In the genomic region with DNA sequence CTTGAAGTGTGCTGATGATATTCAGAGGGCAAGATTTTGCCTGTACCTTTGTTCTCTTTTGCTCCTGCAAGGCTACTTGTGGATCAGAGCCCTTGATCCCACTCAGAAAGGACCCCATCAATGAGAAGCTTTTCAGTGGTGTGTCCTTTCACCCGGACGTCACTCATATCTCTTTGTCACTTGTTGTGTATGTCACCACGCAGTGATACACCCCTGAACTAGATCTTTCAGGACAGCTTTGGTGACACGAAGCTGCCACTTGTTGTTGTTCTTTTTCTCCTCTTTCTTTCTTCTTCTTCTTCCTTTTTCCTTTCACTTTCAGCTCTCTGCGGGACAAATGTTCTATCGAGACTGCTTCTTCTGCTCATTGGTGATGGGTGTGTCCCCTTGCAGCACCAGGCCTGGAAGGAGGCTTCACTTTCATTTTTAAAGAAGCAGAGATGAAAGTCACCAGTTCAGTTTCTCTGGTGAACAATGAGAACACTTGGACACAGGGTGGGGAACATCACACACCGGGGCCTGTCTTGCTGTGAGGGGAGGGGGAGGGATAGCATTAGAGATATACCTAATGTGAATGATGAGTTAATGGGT, we compare ENCODE assay signal across 9 cellular contexts.
DNase-seq lines count a peak whose midpoint lies in the region; ATAC-seq and TF ChIP-seq lines count a peak whose summit lies in the region.
"Had no signal": no experiment of that assay in that cellular context is flagged by ENCODE, and none has a peak within 500 bp of the region (broad histone marks: within the 10 kb centered on the region; RNA-seq: fewer than 3 reads in every experiment).

No MANE protein-coding gene starts in this region.

- no peak for TF ChIP-seq POLR2A in sigmoid colon (IDR thresholded peaks at IDR 0.05)

- no peak for TF ChIP-seq EP300 in sigmoid colon (IDR thresholded peaks at IDR 0.05)

- H3K4me3 Mint-ChIP-seq in CD8-positive, alpha-beta T cell, result peak overlapping the region; percentile 78
- H3K4me3 Mint-ChIP-seq in activated naive CD8-positive, alpha-beta T cell treated with anti-CD3 and anti-CD28 coated beads for 36 hours, result peak overlapping the region; percentile 72
- no peak overlapping the region for H3K4me3 Mint-ChIP-seq in nephron progenitor cell

- no peaks in the 10 kb centered on the region for H3K36me3 ChIP-seq in CD8-positive, alpha-beta T cell (ENCODE audit: insufficient read depth, low read length)
- no peaks in the 10 kb centered on the region for H3K36me3 ChIP-seq in sigmoid colon
- H3K36me3 ChIP-seq: cardiac muscle cell had no signal

- peak overlapping the region; percentile 98 for H3K27ac Mint-ChIP-seq in CD8-positive, alpha-beta T cell
- peak overlapping the region; percentile 97 for H3K27ac Mint-ChIP-seq in activated naive CD8-positive, alpha-beta T cell treated with anti-CD3 and anti-CD28 coated beads for 36 hours
- peak overlapping the region; percentile 85 for H3K27ac Mint-ChIP-seq in nephron progenitor cell

- H3K4me3 ChIP-seq in CD8-positive, alpha-beta T cell (ENCODE audit: low read depth, low read length), result peak overlapping the region; percentile 34
- H3K4me3 ChIP-seq in sigmoid colon, result no peak overlapping the region
- H3K4me3 ChIP-seq: cardiac muscle cell had no signal

- no peak for TF ChIP-seq CTCF in CD8-positive, alpha-beta T cell (IDR thresholded peaks at IDR 0.05)
- TF ChIP-seq CTCF in nephron progenitor cell (IDR thresholded peaks at IDR 0.05) (no peak), sigmoid colon (IDR thresholded peaks at IDR 0.05) (no peak)

- ATAC-seq in CD8-positive, alpha-beta T cell, result peak; percentile 61
- ATAC-seq in GM19463 (IDR thresholded peaks at IDR 0.05; ENCODE audit: unreplicated experiment), result peak; percentile 84
- peak; percentile 86 for ATAC-seq in HG03469 (IDR thresholded peaks at IDR 0.05; ENCODE audit: unreplicated experiment)

- POLR2A ChIA-PET in CD8-positive, alpha-beta T cell (lab: Charles Lee), result no interaction called here

- no peaks in the 10 kb centered on the region for H3K27me3 ChIP-seq in CD8-positive, alpha-beta T cell (ENCODE audit: insufficient read depth, low read length)
- H3K27me3 ChIP-seq in sigmoid colon, result no peaks in the 10 kb centered on the region
- H3K27me3 ChIP-seq: cardiac muscle cell had no signal

- peak overlapping the region; percentile 57 for H3K27ac ChIP-seq in CD8-positive, alpha-beta T cell (ENCODE audit: low read depth, low read length)
- peak overlapping the region in 1 of 4 donors; percentile 11 for H3K27ac ChIP-seq in sigmoid colon
- H3K27ac ChIP-seq: cardiac muscle cell had no signal

- CTCF ChIA-PET in CD8-positive, alpha-beta T cell (lab: Charles Lee), result interaction anchor here (0.7 kb wide), 1 partner anchor 166 kb away, joined by 4 read pairs; no protein-coding TSS in a partner anchor

- H3K27me3 Mint-ChIP-seq in CD8-positive, alpha-beta T cell (ENCODE audit: low read depth), result no peaks in the 10 kb centered on the region
- H3K27me3 Mint-ChIP-seq in activated naive CD8-positive, alpha-beta T cell treated with anti-CD3 and anti-CD28 coated beads for 36 hours, result no peaks in the 10 kb centered on the region
- H3K27me3 Mint-ChIP-seq in nephron progenitor cell (ENCODE audit: low read depth, poor library complexity), result peaks cover 6% of the 10 kb centered on the region

- no peaks in the 10 kb centered on the region for H3K9me3 Mint-ChIP-seq in CD8-positive, alpha-beta T cell
- peaks cover 4% of the 10 kb centered on the region for H3K9me3 Mint-ChIP-seq in activated naive CD8-positive, alpha-beta T cell treated with anti-CD3 and anti-CD28 coated beads for 36 hours
- H3K9me3 Mint-ChIP-seq in nephron progenitor cell, result peaks cover 46% of the 10 kb centered on the region

- peaks cover 26% of the 10 kb centered on the region for H3K4me1 ChIP-seq in CD8-positive, alpha-beta T cell (ENCODE audit: insufficient read depth, low read length)
- H3K4me1 ChIP-seq in sigmoid colon, result no peaks in the 10 kb centered on the region

- DNase-seq in CD8-positive, alpha-beta T cell, result peak in 3 of 7 experiments; percentile 25 to 63 (median 51)
- peak; percentile 22 for DNase-seq in activated naive CD8-positive, alpha-beta T cell treated with anti-CD3 and anti-CD28 coated beads for 36 hours
- no peak for DNase-seq in nephron progenitor cell
- DNase-seq in cerebellum (ENCODE audit: low spot score), result no peak
- no peak for DNase-seq in sigmoid colon
- no peak for DNase-seq in ecto neural progenitor cell (ENCODE audit: low spot score)

- intact Hi-C loops in CD8-positive, alpha-beta T cell (cut with DNase I, micrococcal nuclease), result loop anchor here (5.0 to 10.0 kb wide), 4 partner anchors 248 to 1100 kb away; a partner anchor contains a TSS
- intact Hi-C loops in sigmoid colon (cut with DNase I), result no loop called here

- H3K9me3 ChIP-seq in CD8-positive, alpha-beta T cell (ENCODE audit: low read length), result no peaks in the 10 kb centered on the region
- no peaks in the 10 kb centered on the region for H3K9me3 ChIP-seq in sigmoid colon

- peaks cover 43% of the 10 kb centered on the region for H3K4me1 Mint-ChIP-seq in CD8-positive, alpha-beta T cell (ENCODE audit: low read depth)
- peaks cover 33% of the 10 kb centered on the region for H3K4me1 Mint-ChIP-seq in activated naive CD8-positive, alpha-beta T cell treated with anti-CD3 and anti-CD28 coated beads for 36 hours
- H3K4me1 Mint-ChIP-seq in nephron progenitor cell, result peaks cover 12% of the 10 kb centered on the region

- H3K36me3 Mint-ChIP-seq in CD8-positive, alpha-beta T cell, result peaks cover 7% of the 10 kb centered on the region
- peaks cover 26% of the 10 kb centered on the region for H3K36me3 Mint-ChIP-seq in activated naive CD8-positive, alpha-beta T cell treated with anti-CD3 and anti-CD28 coated beads for 36 hours
- H3K36me3 Mint-ChIP-seq in nephron progenitor cell (ENCODE audit: low read depth), result peaks cover 47% of the 10 kb centered on the region

- WGBS in sigmoid colon, 2 donors, result 6 to 27% methylated on average over 7 of the region's 7 CpGs
